8 cellular contexts compared by ENCODE assay signal in genomic region chr5:72817639-72818266, GRCh38. TPM values are rescaled to one million over a fixed set of nuclear protein-coding genes. Genes with fewer than 3 reads are reported as not detected.
DNase-seq lines count a peak whose midpoint lies in the region; FAIRE-seq and TF ChIP-seq lines count a peak whose summit lies in the region.

No MANE protein-coding gene starts in this region.

- H3K4me3 ChIP-seq in WERI-Rb-1 (ENCODE audit: low read depth, low read length) (peak overlapping the region; percentile 89), small intestine (ENCODE audit: low read depth in 1 of 2, low read length in 2 of 2) (peak overlapping the region; percentile 1 to 22)

- H3K9me3 Mint-ChIP-seq in glutamatergic neuron (ENCODE audit: unreplicated experiment) = peaks cover 14% of the 10 kb centered on the region

- H3K36me3 ChIP-seq in WERI-Rb-1 (peaks cover 12% of the 10 kb centered on the region), small intestine (ENCODE audit: control insufficient read depth in 2 of 2, insufficient read depth in 2 of 2, low read length in 2 of 2) (no peaks in the 10 kb centered on the region)

- no peaks in the 10 kb centered on the region for H3K36me3 Mint-ChIP-seq in glutamatergic neuron (ENCODE audit: unreplicated experiment)

- no peaks in the 10 kb centered on the region for H3K27me3 ChIP-seq in WERI-Rb-1 (ENCODE audit: insufficient read depth, low read depth, severe bottlenecking)
- no peaks in the 10 kb centered on the region for H3K27me3 ChIP-seq in small intestine (ENCODE audit: control insufficient read depth in 2 of 2, insufficient read depth in 2 of 2, low read length in 2 of 2)

- H3K27ac ChIP-seq in WERI-Rb-1 (peak overlapping the region; percentile 99), small intestine (ENCODE audit: low read depth in 1 of 2, low read length in 1 of 2) (no peak overlapping the region)

- peaks cover 0 to 2% of the 10 kb centered on the region in 2 donors for H3K4me1 ChIP-seq in small intestine (ENCODE audit: control insufficient read depth in 2 of 2, insufficient read depth in 1 of 2, low read depth in 1 of 2, low read length in 1 of 2)

- peak; percentile 2 for DNase-seq in DMS79 treated with DMSO at 0.1 percent for 48 hours (lab: John Stamatoyannopoulos, UW)
- DNase-seq in DMS79 (lab: John Stamatoyannopoulos, UW) = no peak
- DNase-seq in WERI-Rb-1 = no peak
- DNase-seq in glutamatergic neuron = no peak
- peak; percentile 13 for DNase-seq in small intestine
- no peak for DNase-seq in ureter (ENCODE audit: low spot score)
- no peak for DNase-seq in stimulated activated naive CD4-positive, alpha-beta T cell (lab: John Stamatoyannopoulos, UW)
- DNase-seq in HuH-7.5 (ENCODE audit: low spot score) = no peak

- FAIRE-seq in small intestine (lab: Jason Lieb, UNC) = no peak

- H3K27ac Mint-ChIP-seq in glutamatergic neuron (ENCODE audit: unreplicated experiment) = peak overlapping the region; percentile 99

- H3K9me3 ChIP-seq in WERI-Rb-1 (ENCODE audit: severe bottlenecking) = no peaks in the 10 kb centered on the region
- H3K9me3 ChIP-seq in small intestine (ENCODE audit: control insufficient read depth, low read depth) = no peaks in the 10 kb centered on the region

- peak overlapping the region; percentile 97 for H3K4me3 Mint-ChIP-seq in glutamatergic neuron (ENCODE audit: unreplicated experiment)

- H3K27me3 Mint-ChIP-seq in glutamatergic neuron (ENCODE audit: unreplicated experiment) = peaks cover 9% of the 10 kb centered on the region

- no peak for TF ChIP-seq CTCF in WERI-Rb-1 (IDR thresholded peaks at IDR 0.05; ENCODE audit: low read depth, low read length)
- TF ChIP-seq CTCF in glutamatergic neuron (IDR thresholded peaks at IDR 0.05; ENCODE audit: partially characterized antibody, unreplicated experiment) = no peak

- 14 to 27% (median 22%) methylated on average over 6 of the region's 6 CpGs for WGBS in small intestine, 3 donors

- peaks cover 20% of the 10 kb centered on the region for H3K4me1 Mint-ChIP-seq in glutamatergic neuron (ENCODE audit: low read depth, unreplicated experiment)

RNA-seq across cellular contexts. Expression of gene TNPO1, which starts 1.3 kb away (rescaled TPM):
- total RNA-seq in glutamatergic neuron (ENCODE audit: unreplicated experiment) = 289 TPM
- polyA plus RNA-seq in small intestine = 10 to 100 TPM; 23.7 to 28.2 (median 27.0) TPM
- 126 TPM for total RNA-seq in ureter

Comparison
In these comparisons a context has a peak if more than half of its experiments do, and no peak if none do; other contexts are left out.
1. DNase-seq: peak in DMS79 treated with DMSO at 0.1 percent for 48 hours (single experiment) and small intestine (single experiment); none in DMS79 (single experiment), WERI-Rb-1 (single experiment), glutamatergic neuron (single experiment), ureter (single experiment), stimulated activated naive CD4-positive, alpha-beta T cell (0 of 6) and HuH-7.5 (single experiment).